ENCODE assay signal across 1 cellular context in the genomic region with DNA sequence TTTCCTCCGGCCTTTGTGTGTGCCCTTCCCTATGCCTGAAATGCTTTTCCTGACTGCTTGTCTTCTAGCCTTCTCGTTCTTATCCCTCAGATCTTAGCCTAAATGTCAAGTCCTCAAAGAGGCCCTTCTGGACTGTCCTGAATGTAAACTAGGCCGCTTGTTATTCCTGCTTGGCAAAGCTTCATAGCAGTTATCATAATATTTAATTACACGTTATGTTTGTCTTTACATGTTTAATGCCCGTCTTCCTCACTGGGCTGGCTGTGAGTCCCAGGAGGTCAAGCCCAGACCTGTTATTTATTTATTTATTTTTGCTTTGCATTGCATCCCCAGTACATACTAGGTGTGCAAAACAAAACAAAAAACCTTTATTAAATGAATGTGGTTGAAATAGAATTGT.
TF ChIP-seq lines count a peak whose summit lies in the region.

No MANE protein-coding gene starts in this region.

TF ChIP-seq in WTC11, 78 proteins besides CTCF, POLR2A, EP300 and RAD21 (continued from another document):
- TF ChIP-seq ZNF532 (CRISPR knock-in tag; IDR thresholded peaks at IDR 0.05; ENCODE audit: borderline replicate concordance) (no peak), ZMAT4 (CRISPR knock-in tag; IDR thresholded peaks at IDR 0.05) (no peak), NFATC4 (CRISPR knock-in tag; IDR thresholded peaks at IDR 0.05) (no peak)
